11 cellular contexts compared by ENCODE assay signal in genomic region chr12:9868271-9868815, GRCh38. TPM values are rescaled to one million over a fixed set of nuclear protein-coding genes. Genes with fewer than 3 reads are reported as not detected.
DNase-seq lines count a peak whose midpoint lies in the region; ATAC-seq and TF ChIP-seq lines count a peak whose summit lies in the region.
"Had no signal": no experiment of that assay in that cellular context is flagged by ENCODE, and none has a peak within 500 bp of the region (broad histone marks: within the 10 kb centered on the region; RNA-seq: fewer than 3 reads in every experiment).

No MANE protein-coding gene starts in this region.

- H3K9me3 ChIP-seq in heart left ventricle (peaks cover 0 to 15% (median 5%) of the 10 kb centered on the region in 12 donors), right lobe of liver (no peaks in the 10 kb centered on the region), tibial nerve (peaks cover 0 to 10% (median 2%) of the 10 kb centered on the region in 4 donors)

- H3K4me1 ChIP-seq in heart left ventricle, result peaks cover 0 to 37% (median 2%) of the 10 kb centered on the region in 12 donors
- peaks cover 0 to 5% (median 0%) of the 10 kb centered on the region in 4 donors for H3K4me1 ChIP-seq in right lobe of liver
- peaks cover 0 to 41% (median 0%) of the 10 kb centered on the region in 4 donors for H3K4me1 ChIP-seq in tibial nerve

- H3K27me3 Mint-ChIP-seq in activated CD8-positive, alpha-beta T cell treated with anti-CD3 and anti-CD28 coated beads for 36 hours, result no peaks in the 10 kb centered on the region

- peak overlapping the region; percentile 89 for H3K27ac Mint-ChIP-seq in activated CD8-positive, alpha-beta T cell treated with anti-CD3 and anti-CD28 coated beads for 36 hours

- no peak for TF ChIP-seq POLR2A in heart left ventricle (IDR thresholded peaks at IDR 0.05)
- TF ChIP-seq POLR2A in right lobe of liver (IDR thresholded peaks at IDR 0.05), result no peak
- no peak for TF ChIP-seq POLR2A in tibial nerve (IDR thresholded peaks at IDR 0.05)

- peak overlapping the region; percentile 1 to 72 (median 51) for H3K4me3 ChIP-seq in heart left ventricle
- peak overlapping the region; percentile 33 to 50 (median 48) for H3K4me3 ChIP-seq in right lobe of liver
- H3K4me3 ChIP-seq in tibial nerve, result peak overlapping the region; percentile 28 to 51 (median 42)

- no peak for TF ChIP-seq CTCF in heart left ventricle (IDR thresholded peaks at IDR 0.05)
- no peak for TF ChIP-seq CTCF in activated CD8-positive, alpha-beta T cell treated with anti-CD3 and anti-CD28 coated beads for 36 hours (IDR thresholded peaks at IDR 0.05)
- TF ChIP-seq CTCF in right lobe of liver (IDR thresholded peaks at IDR 0.05), result no peak
- no peak for TF ChIP-seq CTCF in tibial nerve (IDR thresholded peaks at IDR 0.05)

- DNase-seq in heart left ventricle (no peak), left ventricle myocardium superior (no peak), right lobe of liver (no peak), tibial nerve (ENCODE audit: low spot score in 2 of 2) (no peak), DMS 273 (lab: John Stamatoyannopoulos, UW; ENCODE audit: unreplicated experiment) (no peak), NCI-H2227 (lab: John Stamatoyannopoulos, UW; ENCODE audit: unreplicated experiment) (no peak), HT-29 (ENCODE audit: low spot score) (no peak)
- DNase-seq in activated CD8-positive, alpha-beta T cell treated with anti-CD3 and anti-CD28 coated beads for 36 hours, result no peak
- DNase-seq: COR-L47, NCI-H1436 treated with DMSO at 0.1 percent for 48 hours had no signal

- H3K27ac ChIP-seq in heart left ventricle (peak overlapping the region; percentile 70 to 95 (median 82)), right lobe of liver (peak overlapping the region; percentile 78 to 97 (median 87)), tibial nerve (peak overlapping the region; percentile 61 to 89 (median 88))

- peaks cover 34% of the 10 kb centered on the region for H3K4me1 Mint-ChIP-seq in activated CD8-positive, alpha-beta T cell treated with anti-CD3 and anti-CD28 coated beads for 36 hours (ENCODE audit: low read depth)

- H3K36me3 Mint-ChIP-seq in activated CD8-positive, alpha-beta T cell treated with anti-CD3 and anti-CD28 coated beads for 36 hours (ENCODE audit: low read depth), result peaks cover 33% of the 10 kb centered on the region

- POLR2A ChIA-PET in activated CD8-positive, alpha-beta T cell treated with anti-CD3 and anti-CD28 coated beads for 36 hours (lab: Charles Lee), result interaction anchor here (0.8 to 7.6 kb wide), 10 partner anchors 12 to 687 kb away, joined by 3 to 292 read pairs (median 14); partner anchors contain the start of genes CD69 and CLEC2D

- TF ChIP-seq EP300 in tibial nerve (IDR thresholded peaks at IDR 0.05), result peak in 1 of 2 donors; percentile 26

- H3K36me3 ChIP-seq in heart left ventricle, result no peaks in the 10 kb centered on the region
- no peaks in the 10 kb centered on the region for H3K36me3 ChIP-seq in right lobe of liver
- H3K36me3 ChIP-seq in tibial nerve, result no peaks in the 10 kb centered on the region

- H3K4me3 Mint-ChIP-seq in activated CD8-positive, alpha-beta T cell treated with anti-CD3 and anti-CD28 coated beads for 36 hours, result peak overlapping the region; percentile 85

- ATAC-seq in heart left ventricle, result no peak
- ATAC-seq in left ventricle myocardium superior, result no peak
- no peak for ATAC-seq in activated CD8-positive, alpha-beta T cell treated with anti-CD3 and anti-CD28 coated beads for 36 hours
- ATAC-seq in right lobe of liver, result no peak

- H3K9me3 Mint-ChIP-seq in activated CD8-positive, alpha-beta T cell treated with anti-CD3 and anti-CD28 coated beads for 36 hours, result peaks cover 9% of the 10 kb centered on the region

- intact Hi-C loops in heart left ventricle (cut with DNase I), result no loop called here
- intact Hi-C loops in left ventricle myocardium superior (cut with micrococcal nuclease), result no loop called here
- intact Hi-C loops in activated CD8-positive, alpha-beta T cell treated with anti-CD3 and anti-CD28 coated beads for 36 hours (cut with micrococcal nuclease), result loop anchor here (5.0 kb wide), 3 partner anchors 56 to 71 kb away; no protein-coding TSS in a partner anchor
- intact Hi-C loops in right lobe of liver (cut with DNase I), result no loop called here

- 54 to 59% (median 57%) methylated on average over 11 of the region's 11 CpGs for WGBS in heart left ventricle, 4 donors
- 45% methylated on average over 11 of the region's 11 CpGs for WGBS in right lobe of liver (ENCODE audit: insufficient coverage, low coverage, low lambda C conversion rate, missing lambda C conversion rate)
- WGBS in tibial nerve, 2 donors, result 56 to 67% methylated on average over 11 of the region's 11 CpGs

- CTCF ChIA-PET in activated CD8-positive, alpha-beta T cell treated with anti-CD3 and anti-CD28 coated beads for 36 hours (lab: Charles Lee), result interaction anchor here (0.9 to 3.5 kb wide), 9 partner anchors 53 to 125 kb away, joined by 3 to 21 read pairs (median 3); partner anchors contain the start of gene CD69

- H3K27me3 ChIP-seq in heart left ventricle, result no peaks in the 10 kb centered on the region
- no peaks in the 10 kb centered on the region for H3K27me3 ChIP-seq in right lobe of liver
- no peaks in the 10 kb centered on the region for H3K27me3 ChIP-seq in tibial nerve

RNA-seq across cellular contexts. Expression of gene CLEC2B, which starts 0.8 kb away (rescaled TPM):
- 10 to 100 TPM in 1 of 9 donors, 1 to 10 TPM in 8; 2.7 to 18.8 (median 4.5) TPM for total RNA-seq in heart left ventricle
- 1 to 10 TPM; 3.7 to 5.2 TPM for polyA plus RNA-seq in heart left ventricle
- total RNA-seq in left ventricle myocardium superior, result 3.7 TPM
- 10 to 100 TPM; 38.4 to 43.2 TPM for total RNA-seq in activated CD8-positive, alpha-beta T cell treated with anti-CD3 and anti-CD28 coated beads for 36 hours
- total RNA-seq in right lobe of liver, result 10 to 100 TPM in 1 of 6 experiments, 1 to 10 TPM in 5; 1.4 to 11.1 (median 4.9) TPM
- total RNA-seq in tibial nerve, result 10 to 100 TPM; 15.3 to 40.4 (median 22.7) TPM
- not detected in 2 replicates for total RNA-seq in HT-29 (2014; rRNA removed; shearing (Covaris generic))

RNA-seq across cellular contexts. Expression of gene KLRF2, which starts 12.9 kb away (rescaled TPM):
- total RNA-seq in heart left ventricle (not detected), left ventricle myocardium superior (not detected), right lobe of liver (not detected), tibial nerve (not detected)
- polyA plus RNA-seq in heart left ventricle, result not detected
- total RNA-seq in activated CD8-positive, alpha-beta T cell treated with anti-CD3 and anti-CD28 coated beads for 36 hours, result not detected
- total RNA-seq in HT-29 (2014; rRNA removed; shearing (Covaris generic)), result not detected in 2 replicates
- total RNA-seq: frontal cortex had no signal

RNA-seq across cellular contexts. Expression of gene KLRF1, which starts 41.1 kb away (rescaled TPM):
- total RNA-seq in heart left ventricle (1 to 10 TPM in 1 of 9 donors, under 1 TPM in 6, not detected in 2; 0.30 to 1.1 (median 0.56) TPM), left ventricle myocardium superior (0.55 TPM), right lobe of liver (1 to 10 TPM in 2 of 6 experiments, under 1 TPM in 2, not detected in 2; 0.65 to 1.4 (median 0.90) TPM), tibial nerve (1 to 10 TPM in 1 of 4 donors, under 1 TPM in 1, not detected in 2; 0.78 to 1.7 TPM)
- under 1 TPM; 0.08 to 0.76 TPM for polyA plus RNA-seq in heart left ventricle
- not detected for total RNA-seq in activated CD8-positive, alpha-beta T cell treated with anti-CD3 and anti-CD28 coated beads for 36 hours
- not detected in 2 replicates for total RNA-seq in HT-29 (2014; rRNA removed; shearing (Covaris generic))
- total RNA-seq: frontal cortex had no signal
